Comparison of ENCODE assay signal across 8 cellular contexts in genomic region chr2:218399391-218400166, GRCh38. TPM values are rescaled to one million over a fixed set of nuclear protein-coding genes. Genes with fewer than 3 reads are reported as not detected.
A peak's percentile ranks its signal among the peaks of the same experiment; 100 is the strongest.
DNase-seq lines count a peak whose midpoint lies in the region; ATAC-seq and TF ChIP-seq lines count a peak whose summit lies in the region.

Gene CTDSP1, plus strand, starts transcription at chr2:218399868. Its CDS starts 223 bp downstream, at chr2:218400091.

- peak within 1 kb of the TSS; percentile 98 for H3K4me3 Mint-ChIP-seq in HFFc6

- no peaks in the 10 kb centered on the region for H3K9me3 ChIP-seq in osteoblast (ENCODE audit: low read depth, low read length)
- H3K9me3 ChIP-seq in testis, result no peaks in the 10 kb centered on the region

- H3K4me3 ChIP-seq in osteoblast (ENCODE audit: insufficient read depth, low read length) (peak within 1 kb of the TSS; percentile 82), testis (peak within 1 kb of the TSS; percentile 97 to 99)

- H3K9me3 Mint-ChIP-seq in HFFc6, result no peaks in the 10 kb centered on the region
- H3K9me3 Mint-ChIP-seq in activated naive CD4-positive, alpha-beta T cell treated with anti-CD3 and anti-CD28 coated beads, Interleukin-2, amount 50 U/mL, for 72 hours, result no peaks in the 10 kb centered on the region

- peak; percentile 81 for DNase-seq in GM04503 (ENCODE audit: low read depth)
- peak; percentile 97 for DNase-seq in HFFc6
- DNase-seq in NCI-H1048 (lab: John Stamatoyannopoulos, UW), result peak; percentile 89
- peak; percentile 81 for DNase-seq in SKM-1 (lab: John Stamatoyannopoulos, UW; ENCODE audit: unreplicated experiment)
- DNase-seq in activated naive CD4-positive, alpha-beta T cell treated with anti-CD3 and anti-CD28 coated beads, Interleukin-2, amount 50 U/mL, for 72 hours (ENCODE audit: low spot score in 2 of 2), result peak; percentile 82 to 86
- DNase-seq in glomerular endothelial cell (ENCODE audit: extremely low read depth, low read depth, low spot score), result peak; percentile 76
- peak; percentile 100 for DNase-seq in osteoblast (ENCODE audit: insufficient read length, low spot score, missing footprints)
- DNase-seq in testis, result peak; percentile 98

- peak; percentile 60 to 63 for ATAC-seq in activated naive CD4-positive, alpha-beta T cell treated with anti-CD3 and anti-CD28 coated beads, Interleukin-2, amount 50 U/mL, for 72 hours

- H2AFZ ChIP-seq in osteoblast (ENCODE audit: low read length), result peak within 1 kb of the TSS; percentile 62

- peak within 1 kb of the TSS; percentile 93 for H3K27ac Mint-ChIP-seq in HFFc6
- peak within 1 kb of the TSS in 1 of 2 donors; percentile 70 for H3K27ac Mint-ChIP-seq in activated naive CD4-positive, alpha-beta T cell treated with anti-CD3 and anti-CD28 coated beads, Interleukin-2, amount 50 U/mL, for 72 hours

- TF ChIP-seq CTCF in HFFc6 (IDR thresholded peaks at IDR 0.05), result peak; percentile 45; the same call in 1 of the 2 replicates
- TF ChIP-seq CTCF in osteoblast (IDR thresholded peaks at IDR 0.05; ENCODE audit: extremely low read depth, low read depth, low read length), result no peak
- TF ChIP-seq CTCF in testis (IDR thresholded peaks at IDR 0.05), result peak in 2 of 3 experiments; percentile 13 to 22

- peaks cover 4% of the 10 kb centered on the region; the same call in 1 of the 2 replicates for H3K36me3 Mint-ChIP-seq in HFFc6 (ENCODE audit: low read depth)
- no peaks in the 10 kb centered on the region for H3K36me3 Mint-ChIP-seq in activated naive CD4-positive, alpha-beta T cell treated with anti-CD3 and anti-CD28 coated beads, Interleukin-2, amount 50 U/mL, for 72 hours

- H3K36me3 ChIP-seq in osteoblast (ENCODE audit: insufficient read depth, low read length) (peaks cover 24% of the 10 kb centered on the region), testis (ENCODE audit: low read depth, missing control alignments) (no peaks in the 10 kb centered on the region)

- H4K20me1 ChIP-seq in osteoblast (ENCODE audit: insufficient read depth, low read length), result peaks cover 13% of the 10 kb centered on the region

- no peaks in the 10 kb centered on the region; the same call in 1 of the 2 replicates for H3K27me3 Mint-ChIP-seq in HFFc6 (ENCODE audit: insufficient read depth)

- peak within 1 kb of the TSS; percentile 39 for H3K27ac ChIP-seq in osteoblast (ENCODE audit: low read depth, low read length)
- peak within 1 kb of the TSS; percentile 98 to 99 for H3K27ac ChIP-seq in testis

- H3K27me3 ChIP-seq in osteoblast (ENCODE audit: insufficient read depth, low read length) (no peaks in the 10 kb centered on the region), testis (no peaks in the 10 kb centered on the region)

- H3K79me2 ChIP-seq in osteoblast (ENCODE audit: insufficient read depth, low read length), result peaks cover 33% of the 10 kb centered on the region

- H3K4me1 ChIP-seq in osteoblast (ENCODE audit: insufficient read depth, low read length) (peaks cover 19% of the 10 kb centered on the region), testis (peaks cover 33% of the 10 kb centered on the region)

- intact Hi-C loops in testis (cut with DNase I; ENCODE audit: low total_unique reads), result loop anchor here (5.0 to 10.0 kb wide), 2 partner anchors 107 to 155 kb away; partner anchors contain the start of gene TMBIM1

- no peak for TF ChIP-seq POLR2A in testis (IDR thresholded peaks at IDR 0.05)

- WGBS in testis, 2 donors, result 0% methylated on average over 69 of the region's 78 CpGs; no CpG with 5 or more reads in 1 of the 2 donors

- H3K4me1 Mint-ChIP-seq in HFFc6 (ENCODE audit: low read depth), result peaks cover 46% of the 10 kb centered on the region

- peak within 1 kb of the TSS; percentile 84 for H3K4me2 ChIP-seq in osteoblast (ENCODE audit: insufficient read depth, low read length)

RNA-seq across cellular contexts. Expression of gene CTDSP1, which starts in this region (rescaled TPM):
- 10 to 100 TPM; 72.0 to 82.0 (median 75.5) TPM for total RNA-seq in HFFc6 (2021; fragmentation: NEBNext Ultra II Directional; extraction: Animal tissue kit (Norgen Biotek cat#: 25700))
- 10 to 100 TPM in 1 of 2 donors, 1 to 10 TPM in 1; 8.1 to 86.8 TPM for total RNA-seq in activated naive CD4-positive, alpha-beta T cell treated with anti-CD3 and anti-CD28 coated beads, Interleukin-2, amount 50 U/mL, for 72 hours
- total RNA-seq in glomerular endothelial cell (58.7 and 72.6 TPM in 2 replicates), osteoblast (53.3 and 71.7 TPM in 2 replicates), testis (10 to 100 TPM; 60.7 to 87.3 TPM)
- polyA plus RNA-seq in testis (ENCODE audit: insufficient read depth, low read depth, low replicate concordance), result 65.2 TPM

Comparison
In these comparisons a context has a peak if more than half of its experiments do, and no peak if none do; other contexts are left out.
1. Peak in every context shown above with its lines: DNase-seq, ATAC-seq, H3K4me3 ChIP-seq and H3K27ac ChIP-seq.